ENCODE assay signal across 11 cellular contexts in the genomic region with DNA sequence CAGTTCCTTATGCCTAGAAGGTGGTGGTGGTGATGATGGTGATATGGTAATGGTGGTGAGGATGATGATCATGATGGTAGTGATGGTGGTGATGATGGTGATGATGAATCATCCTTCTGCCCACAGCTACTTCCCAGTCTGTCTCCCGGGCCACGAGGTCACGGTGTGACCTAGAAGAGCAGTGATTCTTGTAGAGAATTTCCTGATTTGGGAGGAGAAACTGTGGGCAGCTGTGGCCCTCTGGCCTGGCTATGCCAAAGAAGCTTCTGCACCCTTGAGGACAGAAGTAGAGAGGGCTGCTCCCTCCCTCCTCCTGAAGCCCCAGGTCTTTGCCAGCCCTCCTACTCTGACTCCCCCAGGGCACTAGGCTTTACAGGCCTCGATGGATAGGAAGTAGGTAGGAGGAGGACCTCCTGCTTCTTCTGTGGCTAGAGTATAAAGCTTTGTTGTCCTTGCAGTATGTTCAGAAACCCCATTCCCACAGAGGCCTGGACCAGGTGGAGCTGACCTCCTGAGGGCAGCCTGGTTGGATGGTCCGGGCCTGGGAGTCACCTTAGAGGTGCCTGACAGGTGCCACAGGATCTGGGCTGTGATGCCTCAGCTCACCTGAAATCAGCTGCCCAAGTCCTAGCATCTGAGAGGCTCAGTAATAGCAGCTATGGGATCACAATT. TPM values are rescaled to one million over a fixed set of nuclear protein-coding genes. Genes with fewer than 3 reads are reported as not detected.
DNase-seq lines count a peak whose midpoint lies in the region; ATAC-seq and TF ChIP-seq lines count a peak whose summit lies in the region.
"Had no signal": no experiment of that assay in that cellular context is flagged by ENCODE, and none has a peak within 500 bp of the region (broad histone marks: within the 10 kb centered on the region; RNA-seq: fewer than 3 reads in every experiment).

No MANE protein-coding gene starts in this region.

- no peaks in the 10 kb centered on the region for H4K20me1 ChIP-seq in BLaER1

- H3K36me3 ChIP-seq in BLaER1, result no peaks in the 10 kb centered on the region
- H3K36me3 ChIP-seq in CD8-positive, alpha-beta memory T cell (ENCODE audit: insufficient read depth, low read length), result no peaks in the 10 kb centered on the region
- H3K36me3 ChIP-seq in testis (ENCODE audit: low read depth, missing control alignments), result no peaks in the 10 kb centered on the region

- intact Hi-C loops in testis (cut with DNase I; ENCODE audit: low total_unique reads), result no loop called here

- H3K4me2 ChIP-seq in BLaER1, result 0 out of 2 replicates have a peak overlapping the region, but pooled peaks have one; percentile 1
- H3K4me2 ChIP-seq: PC-9 had no signal

- no peak for DNase-seq in CD8-positive, alpha-beta memory T cell
- DNase-seq in T-helper 2 cell treated with Interferon-gamma antibody and Interleukin-4, amounts not matched to agents 5 μg/mL and 100 μg/mL, for 36 hours (ENCODE audit: low spot score), result peak; percentile 53
- DNase-seq in kidney tubule cell (ENCODE audit: low spot score) (peak; percentile 28), HK-2 (ENCODE audit: unreplicated experiment) (no peak), testis (no peak), LoVo (ENCODE audit: low spot score) (no peak)
- DNase-seq: PC-9, substantia nigra had no signal

- no peaks in the 10 kb centered on the region for H3K27me3 ChIP-seq in BLaER1
- no peaks in the 10 kb centered on the region for H3K27me3 ChIP-seq in CD8-positive, alpha-beta memory T cell (ENCODE audit: insufficient read depth, low read length, poor library complexity, severe bottlenecking)
- H3K27me3 ChIP-seq in testis, result no peaks in the 10 kb centered on the region
- H3K27me3 ChIP-seq: body of pancreas had no signal

- H3K4me1 ChIP-seq in BLaER1 (peaks cover 28% of the 10 kb centered on the region), testis (no peaks in the 10 kb centered on the region)
- peaks cover 25% of the 10 kb centered on the region for H3K4me1 ChIP-seq in CD8-positive, alpha-beta memory T cell (ENCODE audit: insufficient read depth, low read length)
- H3K4me1 ChIP-seq: body of pancreas had no signal

- H3K36me3 Mint-ChIP-seq in CD8-positive, alpha-beta memory T cell, result no peaks in the 10 kb centered on the region
- H3K36me3 Mint-ChIP-seq in T-helper 2 cell treated with Interferon-gamma antibody and Interleukin-4, amounts not matched to agents 5 μg/mL and 100 μg/mL, for 36 hours (ENCODE audit: low read depth), result peaks cover 12% of the 10 kb centered on the region

- no peak for TF ChIP-seq CTCF in testis (IDR thresholded peaks at IDR 0.05)

- H3K9me3 Mint-ChIP-seq in CD8-positive, alpha-beta memory T cell, result no peaks in the 10 kb centered on the region
- no peaks in the 10 kb centered on the region for H3K9me3 Mint-ChIP-seq in T-helper 2 cell treated with Interferon-gamma antibody and Interleukin-4, amounts not matched to agents 5 μg/mL and 100 μg/mL, for 36 hours

- ATAC-seq in HG03135 (IDR thresholded peaks at IDR 0.05; ENCODE audit: unreplicated experiment), result no peak
- ATAC-seq: body of pancreas had no signal

- peak overlapping the region; percentile 17 to 97 (median 94) for H3K27ac Mint-ChIP-seq in CD8-positive, alpha-beta memory T cell
- H3K27ac Mint-ChIP-seq in T-helper 2 cell treated with Interferon-gamma antibody and Interleukin-4, amounts not matched to agents 5 μg/mL and 100 μg/mL, for 36 hours, result peak overlapping the region; percentile 90

- 84 to 86% methylated on average over 5 of the region's 5 CpGs for WGBS in testis, 2 donors

- CTCF ChIA-PET in CD8-positive, alpha-beta memory T cell (lab: Charles Lee), result interaction anchor here (1.1 kb wide), 1 partner anchor 14 kb away, joined by 3 read pairs; no protein-coding TSS in a partner anchor

- H3K9me3 ChIP-seq in BLaER1 (no peaks in the 10 kb centered on the region), testis (no peaks in the 10 kb centered on the region)
- H3K9me3 ChIP-seq in CD8-positive, alpha-beta memory T cell (ENCODE audit: low read length), result no peaks in the 10 kb centered on the region
- H3K9me3 ChIP-seq: body of pancreas had no signal

- H3K27me3 Mint-ChIP-seq in CD8-positive, alpha-beta memory T cell, result no peaks in the 10 kb centered on the region
- H3K27me3 Mint-ChIP-seq in T-helper 2 cell treated with Interferon-gamma antibody and Interleukin-4, amounts not matched to agents 5 μg/mL and 100 μg/mL, for 36 hours (ENCODE audit: low read depth), result peaks cover 5% of the 10 kb centered on the region

- H3K4me1 Mint-ChIP-seq in CD8-positive, alpha-beta memory T cell, result peaks cover 23 to 33% (median 29%) of the 10 kb centered on the region in 3 donors
- H3K4me1 Mint-ChIP-seq in T-helper 2 cell treated with Interferon-gamma antibody and Interleukin-4, amounts not matched to agents 5 μg/mL and 100 μg/mL, for 36 hours (ENCODE audit: low read depth), result peaks cover 50% of the 10 kb centered on the region

- POLR2A ChIA-PET in CD8-positive, alpha-beta memory T cell (lab: Charles Lee), result no interaction called here

- no peak for TF ChIP-seq POLR2A in testis (IDR thresholded peaks at IDR 0.05)

- peak overlapping the region in 3 of 7 donors; percentile 8 to 79 (median 14) for H3K4me3 Mint-ChIP-seq in CD8-positive, alpha-beta memory T cell
- peak overlapping the region; percentile 3 for H3K4me3 Mint-ChIP-seq in T-helper 2 cell treated with Interferon-gamma antibody and Interleukin-4, amounts not matched to agents 5 μg/mL and 100 μg/mL, for 36 hours

- H3K27ac ChIP-seq in BLaER1 (no peak overlapping the region), testis (no peak overlapping the region)
- peak overlapping the region; percentile 7 for H3K27ac ChIP-seq in CD8-positive, alpha-beta memory T cell (ENCODE audit: low read depth, low read length)
- H3K27ac ChIP-seq: body of pancreas, PC-9 had no signal

- no peak overlapping the region for H3K4me3 ChIP-seq in BLaER1
- H3K4me3 ChIP-seq in CD8-positive, alpha-beta memory T cell (ENCODE audit: low read length), result no peak overlapping the region
- no peak overlapping the region for H3K4me3 ChIP-seq in testis
- H3K4me3 ChIP-seq: body of pancreas, PC-9 had no signal

- no peak overlapping the region for H3K9ac ChIP-seq in BLaER1

RNA-seq across cellular contexts. Expression of a gene that starts 57.9 kb away (rescaled TPM):
- 10 to 100 TPM in 1 of 2 experiments, 1 to 10 TPM in 1; 9.0 to 14.5 TPM for total RNA-seq in CD8-positive, alpha-beta memory T cell
- 1.4 TPM for polyA plus RNA-seq in CD8-positive, alpha-beta memory T cell
- 100 to 1,000 TPM; 142 to 158 TPM for total RNA-seq in testis
- 93.9 TPM for polyA plus RNA-seq in testis (ENCODE audit: insufficient read depth, low read depth, low replicate concordance)

Comparison
In these comparisons a context has a peak if more than half of its experiments do, and no peak if none do; other contexts are left out.
1. DNase-seq: peak in T-helper 2 cell treated with Interferon-gamma antibody and Interleukin-4, amounts not matched to agents 5 μg/mL and 100 μg/mL, for 36 hours (single experiment) and kidney tubule cell (single experiment); none in CD8-positive, alpha-beta memory T cell (0 of 5), HK-2 (single experiment), testis (single experiment) and LoVo (single experiment).
2. RNA of a gene that starts 57.9 kb away (total RNA-seq): 142 to 158 TPM in testis; 9.0 to 14.5 TPM in CD8-positive, alpha-beta memory T cell; every median in the first group is over 4 times any median in the second.